28 cellular contexts compared by ENCODE assay signal in the genomic region with DNA sequence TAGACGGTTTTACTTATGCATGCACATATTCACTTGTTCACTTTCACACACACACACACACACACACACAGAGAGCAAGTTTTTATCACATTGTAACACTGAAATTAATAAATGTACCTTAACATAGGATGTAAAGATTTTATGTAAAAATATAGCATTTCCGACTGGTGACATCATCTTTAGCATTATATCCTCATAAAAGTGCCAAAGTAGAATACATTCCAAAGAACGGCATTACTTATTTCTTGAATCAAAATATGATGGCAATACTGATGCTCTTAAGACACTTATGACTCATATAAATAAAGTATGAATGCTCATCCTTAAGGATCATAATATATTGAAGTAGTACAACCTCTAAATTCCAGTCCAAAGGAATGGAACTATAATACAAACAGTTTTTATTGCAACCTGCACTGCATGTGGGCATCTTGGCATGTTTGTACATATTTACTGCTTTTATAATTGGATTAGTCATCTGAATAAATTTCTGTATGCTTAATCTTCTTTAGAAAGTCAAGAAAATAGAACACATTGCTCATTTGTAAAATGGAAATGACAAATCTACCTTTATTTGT.
DNase-seq lines count a peak whose midpoint lies in the region; ATAC-seq, FAIRE-seq and TF ChIP-seq lines count a peak whose summit lies in the region.
"Had no signal": no experiment of that assay in that cellular context is flagged by ENCODE, and none has a peak within 500 bp of the region (broad histone marks: within the 10 kb centered on the region; RNA-seq: fewer than 3 reads in every experiment).

No MANE protein-coding gene starts in this region.

- H3K9me2 ChIP-seq in PC-3 (replicated peaks; ENCODE audit: low read length): no peaks in the 10 kb centered on the region

- CTCF ChIA-PET in A673 (lab: Charles Lee): no interaction called here
- CTCF ChIA-PET in PC-3 (lab: Charles Lee): no interaction called here

- no peak overlapping the region for H3K4me2 ChIP-seq in PC-3 (ENCODE audit: low read length)
- H3K4me2 ChIP-seq: BLaER1 treated with 17β-estradiol and CSF1 and Interleukin-3, amounts not matched to agents 10 nM and 100 nM had no signal

- H3K36me3 ChIP-seq in A673 (ENCODE audit: insufficient read depth, low read length, poor library complexity, severe bottlenecking): no peaks in the 10 kb centered on the region
- H3K36me3 ChIP-seq in PC-3 (ENCODE audit: low read depth, low read length): no peaks in the 10 kb centered on the region
- H3K36me3 ChIP-seq: BLaER1 treated with 17β-estradiol and CSF1 and Interleukin-3, amounts not matched to agents 10 nM and 100 nM; tibial nerve had no signal

- no peaks in the 10 kb centered on the region for H3K27me3 ChIP-seq in A673 (replicated peaks; ENCODE audit: insufficient read depth, low read depth, low read length, poor library complexity)
- H3K27me3 ChIP-seq in PC-3 (ENCODE audit: low read length): no peaks in the 10 kb centered on the region
- H3K27me3 ChIP-seq: BLaER1 treated with 17β-estradiol and CSF1 and Interleukin-3, amounts not matched to agents 10 nM and 100 nM; dorsolateral prefrontal cortex; tibial nerve had no signal

- H3K27ac ChIP-seq in A673 (ENCODE audit: low read depth, low read length, poor library complexity, severe bottlenecking) (no peak overlapping the region), PC-3 (ENCODE audit: low read length) (peak overlapping the region; percentile 37)
- H3K27ac ChIP-seq: BLaER1 treated with 17β-estradiol and CSF1 and Interleukin-3, amounts not matched to agents 10 nM and 100 nM; dorsolateral prefrontal cortex; skin epidermis; tibial nerve had no signal

- H3K9me3 ChIP-seq in A673 (ENCODE audit: low read depth, low read length, poor library complexity, severe bottlenecking): no peaks in the 10 kb centered on the region
- H3K9me3 ChIP-seq in PC-3 (ENCODE audit: low read length): no peaks in the 10 kb centered on the region
- H3K9me3 ChIP-seq: BLaER1 treated with 17β-estradiol and CSF1 and Interleukin-3, amounts not matched to agents 10 nM and 100 nM; tibial nerve had no signal

- DNase-seq in A673 (ENCODE audit: low spot score): peak; percentile 60
- no peak for DNase-seq in H54 (ENCODE audit: insufficient read length, low spot score)
- DNase-seq in PC-3: peak; percentile 88
- peak; percentile 19 for DNase-seq in epithelial cell of esophagus (ENCODE audit: low read depth)
- no peak for DNase-seq in posterior vena cava (ENCODE audit: low spot score)
- DNase-seq in NCI-H2171 (lab: John Stamatoyannopoulos, UW): no peak
- DNase-seq in COR-L47 (lab: John Stamatoyannopoulos, UW): no peak
- DNase-seq: ACHN; activated CD4-positive, alpha-beta T cell treated with anti-CD3 and anti-CD28 coated beads for 36 hours; activated effector memory CD4-positive, alpha-beta T cell treated with anti-CD3 and anti-CD28 coated beads, Interleukin-2, amount 50 U/mL, for 16 hours; activated naive CD8-positive, alpha-beta T cell treated with anti-CD3 and anti-CD28 coated beads, Interleukin-2, amount 10 ng/mL, durations not matched to agents 7 days and 5 days; activated T-cell treated with anti-CD3 and anti-CD28 coated beads for 4 hours; cerebellar nuclear complex; DMS53; dorsolateral prefrontal cortex; head of caudate nucleus; kidney; midbrain; naive thymus-derived CD8-positive, alpha-beta T cell; NCI-H146; NCI-H2107; NCI-H446; NCI-H774; nucleus accumbens had no signal

- no peak overlapping the region for H3K9ac ChIP-seq in PC-3 (ENCODE audit: low read length)
- H3K9ac ChIP-seq: BLaER1 treated with 17β-estradiol and CSF1 and Interleukin-3, amounts not matched to agents 10 nM and 100 nM had no signal

- peaks cover 4% of the 10 kb centered on the region for H3K4me1 ChIP-seq in A673 (ENCODE audit: insufficient read depth, low read length, poor library complexity, severe bottlenecking)
- H3K4me1 ChIP-seq in PC-3 (ENCODE audit: insufficient read depth, low read length): peaks cover 7% of the 10 kb centered on the region; the same call in 1 of the 2 replicates
- H3K4me1 ChIP-seq: BLaER1 treated with 17β-estradiol and CSF1 and Interleukin-3, amounts not matched to agents 10 nM and 100 nM; tibial nerve had no signal

- no peak for TF ChIP-seq POLR2A in H54 (IDR thresholded peaks at IDR 0.05; ENCODE audit: low read depth, low read length)

- FAIRE-seq in H54 (lab: Jason Lieb, UNC): peak; percentile 43
- FAIRE-seq: kidney had no signal

- ATAC-seq in PC-3: peak; percentile 97
- no peak for ATAC-seq in HG03565 (IDR thresholded peaks at IDR 0.05; ENCODE audit: unreplicated experiment)
- ATAC-seq: activated CD4-positive, alpha-beta T cell treated with anti-CD3 and anti-CD28 coated beads for 36 hours; naive thymus-derived CD8-positive, alpha-beta T cell had no signal

- H2AFZ ChIP-seq in PC-3 (ENCODE audit: low read length): no peak overlapping the region

- H3K79me2 ChIP-seq in PC-3 (ENCODE audit: low read length): no peaks in the 10 kb centered on the region

- H4K20me1 ChIP-seq in PC-3 (ENCODE audit: low read length): no peaks in the 10 kb centered on the region
- H4K20me1 ChIP-seq: BLaER1 treated with 17β-estradiol and CSF1 and Interleukin-3, amounts not matched to agents 10 nM and 100 nM had no signal

- BruUV-seq in A673 (replicated peaks; lab: Mats Ljungman, UMichigan) (no TSS peak), PC-3 (replicated peaks; lab: Mats Ljungman, UMichigan) (no TSS peak)

- TF ChIP-seq CTCF in A673 (conservative IDR thresholded peaks at IDR 0.05; ENCODE audit: low read depth, low read length) (no peak), PC-3 (conservative IDR thresholded peaks at IDR 0.05; ENCODE audit: low read depth, low read length) (no peak), epithelial cell of esophagus (IDR thresholded peaks at IDR 0.05; ENCODE audit: insufficient read depth, low read depth, low read length, missing control alignments) (no peak)

- POLR2A ChIA-PET in A673 (lab: Charles Lee; ENCODE audit: low non-redundant PET): no interaction called here
- POLR2A ChIA-PET in PC-3 (lab: Charles Lee; ENCODE audit: unreplicated experiment): no interaction called here

- no peaks in the 10 kb centered on the region for H3F3A ChIP-seq in PC-3 (ENCODE audit: low read length, unreplicated experiment)

- H3K4me3 ChIP-seq in A673 (ENCODE audit: low read depth, low read length, poor library complexity, severe bottlenecking) (no peak overlapping the region), PC-3 (ENCODE audit: low read length) (no peak overlapping the region), epithelial cell of esophagus (ENCODE audit: low read length) (no peak overlapping the region)
- H3K4me3 ChIP-seq: BLaER1 treated with 17β-estradiol and CSF1 and Interleukin-3, amounts not matched to agents 10 nM and 100 nM; dorsolateral prefrontal cortex; skin epidermis; tibial nerve had no signal

- intact Hi-C loops in A673 (cut with micrococcal nuclease; ENCODE audit: unreplicated experiment) (no loop called here), PC-3 (cut with micrococcal nuclease) (loop anchor here (2.0 to 5.0 kb wide), 4 partner anchors 44 to 428 kb away; no protein-coding TSS in a partner anchor), posterior vena cava (cut with DNase I) (no loop called here)

Comparison
In these comparisons a context has a peak if more than half of its experiments do, and no peak if none do; other contexts are left out.
1. DNase-seq: peak in A673 (single experiment), PC-3 (single experiment) and epithelial cell of esophagus (single experiment); none in H54 (single experiment), posterior vena cava (single experiment), NCI-H2171 (single experiment) and COR-L47 (single experiment).